ENCODE assay signal across 8 cellular contexts in genomic region chrX:40090050-40090804, GRCh38. TPM values are rescaled to one million over a fixed set of nuclear protein-coding genes. Genes with fewer than 3 reads are reported as not detected.
DNase-seq lines count a peak whose midpoint lies in the region; ATAC-seq, FAIRE-seq and TF ChIP-seq lines count a peak whose summit lies in the region.

No MANE protein-coding gene starts in this region.

- H3K9me3 ChIP-seq in mammary epithelial cell (replicated peaks; ENCODE audit: insufficient read depth, low read length) = no peaks in the 10 kb centered on the region
- no peaks in the 10 kb centered on the region for H3K9me3 ChIP-seq in HepG2 (ENCODE audit: low read length)
- no peaks in the 10 kb centered on the region for H3K9me3 ChIP-seq in thymus (ENCODE audit: control insufficient read depth)

- no peak for FAIRE-seq in HepG2 (lab: Jason Lieb, UNC)

- in situ Hi-C loops in mammary epithelial cell (cut with MboI; ENCODE audit: low sequenced_read_pairs in 2 of 2) = no loop called here
- in situ Hi-C loops in HepG2 (cut with HindIII; ENCODE audit: extremely low pct_ligation_motif_present, low pct_unique_long_range_greater_than_20kb) = no loop called here

- H3K4me1 Mint-ChIP-seq in activated CD4-positive, alpha-beta memory T cell treated with anti-CD3 and anti-CD28 coated beads, Interleukin-2, amount 10 ng/mL, durations not matched to agents 7 days and 5 days = peaks cover 57% of the 10 kb centered on the region
- peaks cover 61% of the 10 kb centered on the region for H3K4me1 Mint-ChIP-seq in activated CD4-positive, alpha-beta memory T cell treated with anti-CD3 and anti-CD28 coated beads for 36 hours (ENCODE audit: low read depth)

- 40% methylated on average over 2 of the region's 63 CpGs for WGBS in mammary epithelial cell (ENCODE audit: low coverage, missing lambda C conversion rate)
- WGBS in HepG2 (ENCODE audit: low lambda C conversion rate) = 91% methylated on average over 18 of the region's 63 CpGs
- WGBS in thymus = 4% methylated on average over 62 of the region's 63 CpGs

- peaks cover 8% of the 10 kb centered on the region for H3K36me3 Mint-ChIP-seq in activated CD4-positive, alpha-beta memory T cell treated with anti-CD3 and anti-CD28 coated beads, Interleukin-2, amount 10 ng/mL, durations not matched to agents 7 days and 5 days (ENCODE audit: low read depth)
- peaks cover 4% of the 10 kb centered on the region for H3K36me3 Mint-ChIP-seq in activated CD4-positive, alpha-beta memory T cell treated with anti-CD3 and anti-CD28 coated beads for 36 hours

- H3K9ac ChIP-seq in mammary epithelial cell (ENCODE audit: insufficient read depth, low read length) (no peak overlapping the region), HepG2 (ENCODE audit: insufficient read depth, low read depth, low read length) (no peak overlapping the region)

- H4K20me1 ChIP-seq in mammary epithelial cell (ENCODE audit: insufficient read depth, low read length) = peaks cover 5% of the 10 kb centered on the region
- peaks cover 81% of the 10 kb centered on the region for H4K20me1 ChIP-seq in HepG2 (ENCODE audit: insufficient read depth, low read length)

- CTCF ChIA-PET in activated CD4-positive, alpha-beta memory T cell treated with anti-CD3 and anti-CD28 coated beads, Interleukin-2, amount 10 ng/mL, durations not matched to agents 7 days and 5 days (lab: Charles Lee) = interaction anchor here (1.3 kb wide), 1 partner anchor 359 kb away, joined by 3 read pairs; no protein-coding TSS in a partner anchor
- CTCF ChIA-PET in activated CD4-positive, alpha-beta memory T cell treated with anti-CD3 and anti-CD28 coated beads for 36 hours (lab: Charles Lee) = no interaction called here
- CTCF ChIA-PET in mammary epithelial cell (lab: Charles Lee; ENCODE audit: low non-redundant PET) = no interaction called here
- CTCF ChIA-PET in HepG2 (lab: Yijun Ruan, JAX; ENCODE audit: low intra/inter-chr PET ratio, low total read pairs) = no interaction called here

- no peak for TF ChIP-seq EP300 in HepG2 (IDR thresholded peaks at IDR 0.05; ENCODE audit: low read depth in 2 of 2, low read length in 2 of 2)
- TF ChIP-seq EP300 in HepG2 (CRISPR knock-in tag; IDR thresholded peaks at IDR 0.05; ENCODE audit: borderline replicate concordance) = no peak

- ATAC-seq in HepG2 (no peak), HG02852 (IDR thresholded peaks at IDR 0.05; ENCODE audit: unreplicated experiment) (no peak)

- no peaks in the 10 kb centered on the region for H3K27me3 Mint-ChIP-seq in activated CD4-positive, alpha-beta memory T cell treated with anti-CD3 and anti-CD28 coated beads, Interleukin-2, amount 10 ng/mL, durations not matched to agents 7 days and 5 days
- H3K27me3 Mint-ChIP-seq in activated CD4-positive, alpha-beta memory T cell treated with anti-CD3 and anti-CD28 coated beads for 36 hours = no peaks in the 10 kb centered on the region

- TF ChIP-seq CTCF in mammary epithelial cell (conservative IDR thresholded peaks at IDR 0.05 in 1 of 2, IDR thresholded peaks at IDR 0.05 in 1 of 2; ENCODE audit: extremely low read depth in 1 of 2, insufficient read depth in 1 of 2, low read depth in 1 of 2, low read length in 2 of 2) = no peak
- no peak for TF ChIP-seq CTCF in HepG2 (CRISPR knock-in tag; IDR thresholded peaks at IDR 0.05)

- dilution Hi-C loops in mammary epithelial cell (cut with HindIII; ENCODE audit: low sequenced_read_pairs) = no loop called here

- H3K4me1 ChIP-seq in mammary epithelial cell (ENCODE audit: insufficient read depth, low read length) (peaks cover 12% of the 10 kb centered on the region), HepG2 (ENCODE audit: insufficient read depth, low read length) (peaks cover 79% of the 10 kb centered on the region), thymus (ENCODE audit: control insufficient read depth, insufficient read depth, low read length) (peaks cover 19% of the 10 kb centered on the region)

- no peak for TF ChIP-seq RAD21 in HepG2 (CRISPR knock-in tag; IDR thresholded peaks at IDR 0.05)

- H3K27me3 ChIP-seq in mammary epithelial cell (ENCODE audit: insufficient read depth, low read length) (peaks cover 30% of the 10 kb centered on the region), HepG2 (ENCODE audit: control insufficient read depth in 1 of 2, insufficient read depth in 2 of 2, low read length in 2 of 2) (no peaks in the 10 kb centered on the region), thymus (ENCODE audit: control insufficient read depth, insufficient read depth) (no peaks in the 10 kb centered on the region)

- BruUV-seq in mammary epithelial cell (replicated peaks; lab: Mats Ljungman, UMichigan) = no TSS peak
- no TSS peak for BruUV-seq in HepG2 (replicated peaks; lab: Mats Ljungman, UMichigan)

- H3K9me3 Mint-ChIP-seq in activated CD4-positive, alpha-beta memory T cell treated with anti-CD3 and anti-CD28 coated beads, Interleukin-2, amount 10 ng/mL, durations not matched to agents 7 days and 5 days = no peaks in the 10 kb centered on the region
- H3K9me3 Mint-ChIP-seq in activated CD4-positive, alpha-beta memory T cell treated with anti-CD3 and anti-CD28 coated beads for 36 hours = no peaks in the 10 kb centered on the region

- intact Hi-C loops in activated CD4-positive, alpha-beta memory T cell treated with anti-CD3 and anti-CD28 coated beads for 36 hours (cut with micrococcal nuclease) = loop anchor here (10.0 kb wide), 1 partner anchor 275 kb away; no protein-coding TSS in a partner anchor
- intact Hi-C loops in mammary epithelial cell (cut with micrococcal nuclease) (no loop called here), HepG2 (cut with micrococcal nuclease; ENCODE audit: unreplicated experiment) (no loop called here)

- H2AFZ ChIP-seq in mammary epithelial cell (ENCODE audit: low read depth, low read length) (no peak overlapping the region), HepG2 (ENCODE audit: low read length) (no peak overlapping the region)

- peak; percentile 23 for DNase-seq in activated CD4-positive, alpha-beta memory T cell treated with anti-CD3 and anti-CD28 coated beads, Interleukin-2, amount 10 ng/mL, durations not matched to agents 7 days and 5 days
- no peak for DNase-seq in activated CD4-positive, alpha-beta memory T cell treated with anti-CD3 and anti-CD28 coated beads for 36 hours
- DNase-seq in mammary epithelial cell = no peak
- DNase-seq in HepG2 (ENCODE audit: low spot score) = no peak
- no peak for DNase-seq in SW480 (ENCODE audit: low spot score)
- DNase-seq in iPS-NIHi11 (ENCODE audit: low spot score) = no peak

- H3K27ac Mint-ChIP-seq in activated CD4-positive, alpha-beta memory T cell treated with anti-CD3 and anti-CD28 coated beads, Interleukin-2, amount 10 ng/mL, durations not matched to agents 7 days and 5 days = no peak overlapping the region
- H3K27ac Mint-ChIP-seq in activated CD4-positive, alpha-beta memory T cell treated with anti-CD3 and anti-CD28 coated beads for 36 hours = no peak overlapping the region

- H3K4me3 Mint-ChIP-seq in activated CD4-positive, alpha-beta memory T cell treated with anti-CD3 and anti-CD28 coated beads, Interleukin-2, amount 10 ng/mL, durations not matched to agents 7 days and 5 days = peak overlapping the region; percentile 60
- H3K4me3 Mint-ChIP-seq in activated CD4-positive, alpha-beta memory T cell treated with anti-CD3 and anti-CD28 coated beads for 36 hours = no peak overlapping the region

- H3K79me2 ChIP-seq in mammary epithelial cell (ENCODE audit: insufficient read depth, low read length) (peaks cover 38% of the 10 kb centered on the region), HepG2 (ENCODE audit: insufficient read depth, low read length) (peaks cover 90% of the 10 kb centered on the region)

- H3K27ac ChIP-seq in mammary epithelial cell (ENCODE audit: insufficient read depth, low read depth, low read length) (no peak overlapping the region), HepG2 (ENCODE audit: extremely low read length, insufficient read depth, low read length) (no peak overlapping the region), thymus (ENCODE audit: low read depth) (no peak overlapping the region)

- TF ChIP-seq POLR2A in HepG2 (IDR thresholded peaks at IDR 0.05; ENCODE audit: insufficient read depth in 1 of 2, low read depth in 2 of 2, low read length in 2 of 2) = no peak

- POLR2A ChIA-PET in activated CD4-positive, alpha-beta memory T cell treated with anti-CD3 and anti-CD28 coated beads, Interleukin-2, amount 10 ng/mL, durations not matched to agents 7 days and 5 days (lab: Charles Lee) = interaction anchor here (1.0 to 2.7 kb wide), 2 partner anchors 7 to 235 kb away, joined by 3 to 14 read pairs; partner anchors contain the start of gene BCOR
- POLR2A ChIA-PET in activated CD4-positive, alpha-beta memory T cell treated with anti-CD3 and anti-CD28 coated beads for 36 hours (lab: Charles Lee) = no interaction called here
- POLR2A ChIA-PET in HepG2 (lab: Yijun Ruan, JAX) = no interaction called here

- peak overlapping the region; percentile 38 for H3K4me2 ChIP-seq in mammary epithelial cell (ENCODE audit: insufficient read depth, low read depth, low read length)
- no peak overlapping the region for H3K4me2 ChIP-seq in HepG2 (ENCODE audit: low read depth, low read length)

- H3K36me3 ChIP-seq in mammary epithelial cell (ENCODE audit: insufficient read depth, low read length) (no peaks in the 10 kb centered on the region), HepG2 (replicated peaks in 1 of 2; ENCODE audit: control insufficient read depth in 1 of 2, insufficient read depth in 2 of 2, low read length in 2 of 2) (no peaks in the 10 kb centered on the region; a peak in 1 of 5 replicates), thymus (ENCODE audit: control insufficient read depth, insufficient read depth) (no peaks in the 10 kb centered on the region)

- H3K4me3 ChIP-seq in mammary epithelial cell (replicated peaks in 1 of 3; ENCODE audit: insufficient read depth in 1 of 3, low read depth in 2 of 3, low read length in 3 of 3) (peak overlapping the region in 1 of 3 experiments; percentile 30), HepG2 (replicated peaks in 1 of 3; ENCODE audit: insufficient read depth in 1 of 3, low read depth in 2 of 3, low read length in 3 of 3) (no peak overlapping the region), thymus (ENCODE audit: low read length) (peak overlapping the region; percentile 40)

RNA-seq across cellular contexts. Expression of gene BCOR, which starts 7.5 kb away (rescaled TPM):
- 10 to 100 TPM; 46.6 to 46.8 TPM for total RNA-seq in activated CD4-positive, alpha-beta memory T cell treated with anti-CD3 and anti-CD28 coated beads, Interleukin-2, amount 10 ng/mL, durations not matched to agents 7 days and 5 days
- total RNA-seq in activated CD4-positive, alpha-beta memory T cell treated with anti-CD3 and anti-CD28 coated beads for 36 hours = 10 to 100 TPM; 33.7 to 35.0 TPM
- total RNA-seq in mammary epithelial cell (1 to 10 TPM; 7.2 to 9.2 TPM), HepG2 (2016; rRNA removed; fragmentation: Illumina TruSeq; extraction: Trizol) (15.2 and 18.6 TPM in 2 replicates)
- polyA plus RNA-seq in mammary epithelial cell (1.8 TPM), HepG2 (2011; rRNA removed) (14.3 and 15.2 TPM in 2 replicates), thymus (24.4 TPM)
- polyA minus RNA-seq in mammary epithelial cell = 33.0 TPM
- 3.2 and 4.8 TPM in 2 replicates for total RNA-seq in HepG2 (2016; cell fraction: cytosol; rRNA removed; fragmentation: Illumina TruSeq; extraction: Trizol; ENCODE audit: low read depth)
- 13.9 and 15.9 TPM in 2 replicates for total RNA-seq in HepG2 (2016; cell fraction: insoluble cytoplasmic fraction; rRNA removed; fragmentation: Illumina TruSeq; extraction: Trizol)
- total RNA-seq in HepG2 (2016; cell fraction: membrane; rRNA removed; fragmentation: Illumina TruSeq; extraction: Trizol) = 7.4 and 7.6 TPM in 2 replicates
- total RNA-seq in HepG2 (2016; cell fraction: nucleus; rRNA removed; fragmentation: Illumina TruSeq; extraction: Trizol) = 18.8 and 25.8 TPM in 2 replicates
- polyA plus RNA-seq in HepG2 (2011; cell fraction: cytosol; rRNA removed) = 11.5 and 13.8 TPM in 2 replicates
- 30.4 and 30.6 TPM in 2 replicates for polyA plus RNA-seq in HepG2 (2011; cell fraction: nucleus; rRNA removed)
- 27.3 and 29.3 TPM in 2 replicates for polyA plus RNA-seq in HepG2 (2012)
- 1.2 and 1.3 TPM in 2 replicates for polyA plus RNA-seq in HepG2 (2016; cell fraction: cytosol; fragmentation: Illumina TruSeq; extraction: Trizol; ENCODE audit: low read depth)
- 17.4 and 18.4 TPM in 2 replicates for polyA plus RNA-seq in HepG2 (2016; cell fraction: insoluble cytoplasmic fraction; fragmentation: Illumina TruSeq; extraction: Trizol; ENCODE audit: low read depth)
- 1.3 and 1.9 TPM in 2 replicates for polyA plus RNA-seq in HepG2 (2016; cell fraction: membrane; fragmentation: Illumina TruSeq; extraction: Trizol; ENCODE audit: low read depth)
- 27.4 and 28.9 TPM in 2 replicates for polyA plus RNA-seq in HepG2 (2016; cell fraction: nucleus; fragmentation: Illumina TruSeq; extraction: Trizol; ENCODE audit: insufficient read depth, low read depth)
- polyA minus RNA-seq in HepG2 (2011; rRNA and poly(A)+ RNA removed; ENCODE audit: low replicate concordance) = 18.3 and 32.5 TPM in 2 replicates
- polyA minus RNA-seq in HepG2 (2011; cell fraction: cytosol; rRNA and poly(A)+ RNA removed) = 40.3 and 40.4 TPM in 2 replicates
- 31.8 TPM in 2 replicates for polyA minus RNA-seq in HepG2 (2011; cell fraction: nucleus; rRNA and poly(A)+ RNA removed)
